1 cellular context compared by ENCODE assay signal in the genomic region with DNA sequence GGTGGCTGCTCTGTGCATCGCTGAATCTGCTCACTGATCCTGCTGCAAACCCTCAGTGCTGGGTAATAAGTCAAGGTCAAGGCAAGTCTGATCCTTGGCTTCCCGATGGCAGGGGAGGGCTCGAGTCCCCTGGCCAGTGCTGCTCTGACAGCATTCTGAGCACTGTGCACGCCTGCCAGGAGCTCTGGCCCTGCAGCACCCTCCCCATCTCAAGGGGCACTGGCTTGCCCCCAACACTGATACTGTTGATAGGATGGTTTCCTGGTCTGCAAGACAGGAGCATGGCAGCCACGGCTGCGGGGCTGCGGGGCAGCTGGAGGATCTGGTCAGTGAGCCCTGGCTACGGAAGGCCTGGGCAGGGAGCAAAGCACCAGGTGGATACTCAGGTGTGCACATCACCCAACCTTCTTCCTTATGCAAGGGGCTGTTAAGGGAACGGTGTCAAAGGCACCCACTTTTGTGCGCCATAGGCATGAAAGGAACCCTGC.
TF ChIP-seq lines count a peak whose summit lies in the region.

No MANE protein-coding gene starts in this region.

TF ChIP-seq in SK-N-SH treated with all-trans-retinoic acid at 6 μM for 48 hours, 23 proteins besides CTCF, POLR2A, EP300 and RAD21 (continued from another document):
- TF ChIP-seq, protein P1, sequence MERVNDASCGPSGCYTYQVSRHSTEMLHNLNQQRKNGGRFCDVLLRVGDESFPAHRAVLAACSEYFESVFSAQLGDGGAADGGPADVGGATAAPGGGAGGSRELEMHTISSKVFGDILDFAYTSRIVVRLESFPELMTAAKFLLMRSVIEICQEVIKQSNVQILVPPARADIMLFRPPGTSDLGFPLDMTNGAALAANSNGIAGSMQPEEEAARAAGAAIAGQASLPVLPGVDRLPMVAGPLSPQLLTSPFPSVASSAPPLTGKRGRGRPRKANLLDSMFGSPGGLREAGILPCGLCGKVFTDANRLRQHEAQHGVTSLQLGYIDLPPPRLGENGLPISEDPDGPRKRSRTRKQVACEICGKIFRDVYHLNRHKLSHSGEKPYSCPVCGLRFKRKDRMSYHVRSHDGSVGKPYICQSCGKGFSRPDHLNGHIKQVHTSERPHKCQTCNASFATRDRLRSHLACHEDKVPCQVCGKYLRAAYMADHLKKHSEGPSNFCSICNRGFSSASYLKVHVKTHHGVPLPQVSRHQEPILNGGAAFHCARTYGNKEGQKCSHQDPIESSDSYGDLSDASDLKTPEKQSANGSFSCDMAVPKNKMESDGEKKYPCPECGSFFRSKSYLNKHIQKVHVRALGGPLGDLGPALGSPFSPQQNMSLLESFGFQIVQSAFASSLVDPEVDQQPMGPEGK (CRISPR knock-in tag; IDR thresholded peaks at IDR 0.05; ENCODE audit: borderline replicate concordance) = no peak
- TF ChIP-seq ISL1 (CRISPR knock-in tag; IDR thresholded peaks at IDR 0.05) (no peak), GLIS3 (CRISPR knock-in tag; IDR thresholded peaks at IDR 0.05) (no peak)
- TF ChIP-seq, protein P2, sequence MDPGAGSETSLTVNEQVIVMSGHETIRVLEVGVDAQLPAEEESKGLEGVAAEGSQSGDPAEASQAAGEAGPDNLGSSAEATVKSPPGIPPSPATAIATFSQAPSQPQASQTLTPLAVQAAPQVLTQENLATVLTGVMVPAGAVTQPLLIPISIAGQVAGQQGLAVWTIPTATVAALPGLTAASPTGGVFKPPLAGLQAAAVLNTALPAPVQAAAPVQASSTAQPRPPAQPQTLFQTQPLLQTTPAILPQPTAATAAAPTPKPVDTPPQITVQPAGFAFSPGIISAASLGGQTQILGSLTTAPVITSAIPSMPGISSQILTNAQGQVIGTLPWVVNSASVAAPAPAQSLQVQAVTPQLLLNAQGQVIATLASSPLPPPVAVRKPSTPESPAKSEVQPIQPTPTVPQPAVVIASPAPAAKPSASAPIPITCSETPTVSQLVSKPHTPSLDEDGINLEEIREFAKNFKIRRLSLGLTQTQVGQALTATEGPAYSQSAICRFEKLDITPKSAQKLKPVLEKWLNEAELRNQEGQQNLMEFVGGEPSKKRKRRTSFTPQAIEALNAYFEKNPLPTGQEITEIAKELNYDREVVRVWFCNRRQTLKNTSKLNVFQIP (CRISPR knock-in tag; IDR thresholded peaks at IDR 0.05; ENCODE audit: borderline replicate concordance, low read depth) = no peak
TF ChIP-seq in SK-N-SH treated with all-trans-retinoic acid at 6 μM for 48 hours: peak in this region for 0.
